Comparison of ENCODE assay signal across 18 cellular contexts in the genomic region with DNA sequence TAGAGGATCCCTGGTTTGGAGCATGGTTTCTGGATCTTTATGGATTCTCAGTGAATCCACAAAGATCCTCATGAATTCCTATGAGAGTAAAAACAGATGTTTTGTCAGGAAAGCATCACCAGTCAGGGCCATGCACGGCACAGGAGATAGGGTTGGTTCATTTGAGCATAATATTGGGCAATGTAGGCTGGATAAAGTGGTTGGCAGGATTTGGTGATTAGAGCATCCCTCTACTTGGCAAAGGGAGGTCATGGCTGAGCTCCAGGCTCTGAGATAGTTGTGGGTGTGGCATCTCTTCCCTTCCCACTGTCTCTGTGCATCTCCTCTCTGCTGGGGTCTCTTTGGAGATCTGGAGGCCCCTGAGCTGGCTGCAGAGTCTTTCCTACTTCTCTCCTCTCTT.
DNase-seq lines count a peak whose midpoint lies in the region; ATAC-seq and TF ChIP-seq lines count a peak whose summit lies in the region.
"Had no signal": no experiment of that assay in that cellular context is flagged by ENCODE, and none has a peak within 500 bp of the region (broad histone marks: within the 10 kb centered on the region; RNA-seq: fewer than 3 reads in every experiment).

No MANE protein-coding gene starts in this region.

- H3K27ac ChIP-seq in cingulate gyrus (ENCODE audit: low read depth, low read length) (peak overlapping the region; percentile 86), heart right ventricle (no peak overlapping the region)

- H3K36me3 Mint-ChIP-seq in activated CD8-positive, alpha-beta T cell treated with anti-CD3 and anti-CD28 coated beads, Interleukin-2, amount 10 ng/mL, durations not matched to agents 7 days and 5 days (ENCODE audit: low read depth) = no peaks in the 10 kb centered on the region
- H3K36me3 Mint-ChIP-seq: CD14-positive monocyte had no signal

- CTCF ChIA-PET in activated CD8-positive, alpha-beta T cell treated with anti-CD3 and anti-CD28 coated beads, Interleukin-2, amount 10 ng/mL, durations not matched to agents 7 days and 5 days (lab: Charles Lee) = no interaction called here

- no peaks in the 10 kb centered on the region for H3K4me1 Mint-ChIP-seq in activated CD8-positive, alpha-beta T cell treated with anti-CD3 and anti-CD28 coated beads, Interleukin-2, amount 10 ng/mL, durations not matched to agents 7 days and 5 days (ENCODE audit: low read depth)

- 69 to 86% methylated on average over 1 of the region's 1 CpG for WGBS in heart right ventricle, 2 donors

- DNase-seq in AG09319 (ENCODE audit: extremely low read depth, low read depth) (peak; percentile 4), MG63 (peak; percentile 15), left lobe of liver (ENCODE audit: low spot score) (no peak), heart right ventricle (no peak)
- DNase-seq in activated CD4-positive, alpha-beta T cell treated with anti-CD3 and anti-CD28 coated beads, Interleukin-2, amount 50 U/mL, for 4 hours = no peak
- no peak for DNase-seq in activated CD8-positive, alpha-beta T cell treated with anti-CD3 and anti-CD28 coated beads, Interleukin-2, amount 10 ng/mL, durations not matched to agents 7 days and 5 days
- DNase-seq: DMS79 treated with DMSO at 0.1 percent for 48 hours, NCI-H1105, NCI-H510A treated with DMSO at 0.1 percent for 48 hours, NCI-H774, OCI-M1, SHP77 treated with DMSO at 0.1 percent for 48 hours, SK-N-SH had no signal

- no peaks in the 10 kb centered on the region for H3K9me3 Mint-ChIP-seq in activated CD8-positive, alpha-beta T cell treated with anti-CD3 and anti-CD28 coated beads, Interleukin-2, amount 10 ng/mL, durations not matched to agents 7 days and 5 days (ENCODE audit: insufficient read depth)
- H3K9me3 Mint-ChIP-seq: GM23338 had no signal

- H3K27me3 ChIP-seq in MG63 (no peaks in the 10 kb centered on the region), heart right ventricle (peaks cover 0 to 5% (median 0%) of the 10 kb centered on the region in 7 donors)

- intact Hi-C loops in heart right ventricle (cut with DNase I) = loop anchor here in 1 of 10 donors (5.0 kb wide), 1 partner anchor 1000 kb away; no protein-coding TSS in a partner anchor

- peak; percentile 43 for ATAC-seq in left lobe of liver
- ATAC-seq in activated CD8-positive, alpha-beta T cell treated with anti-CD3 and anti-CD28 coated beads, Interleukin-2, amount 10 ng/mL, durations not matched to agents 7 days and 5 days = no peak
- no peak for ATAC-seq in heart right ventricle
- no peak for ATAC-seq in HG02798 (IDR thresholded peaks at IDR 0.05; ENCODE audit: poor library complexity, unreplicated experiment)
- ATAC-seq: GM23338, HCT116 had no signal

- H3K9me3 ChIP-seq in MG63 (no peaks in the 10 kb centered on the region), heart right ventricle (no peaks in the 10 kb centered on the region)
- H3K9me3 ChIP-seq: SK-N-SH had no signal

- H3K27ac Mint-ChIP-seq in activated CD8-positive, alpha-beta T cell treated with anti-CD3 and anti-CD28 coated beads, Interleukin-2, amount 10 ng/mL, durations not matched to agents 7 days and 5 days = no peak overlapping the region
- H3K27ac Mint-ChIP-seq: GM23338 had no signal

- H3K4me3 ChIP-seq in MG63 (no peak overlapping the region), heart right ventricle (no peak overlapping the region)
- H3K4me3 ChIP-seq: GM23338 had no signal

- peaks cover 4% of the 10 kb centered on the region for H3K27me3 Mint-ChIP-seq in activated CD8-positive, alpha-beta T cell treated with anti-CD3 and anti-CD28 coated beads, Interleukin-2, amount 10 ng/mL, durations not matched to agents 7 days and 5 days (ENCODE audit: low read depth)

- peaks cover 0 to 18% (median 0%) of the 10 kb centered on the region in 9 donors for H3K4me1 ChIP-seq in heart right ventricle

- H3K4me3 Mint-ChIP-seq in activated CD8-positive, alpha-beta T cell treated with anti-CD3 and anti-CD28 coated beads, Interleukin-2, amount 10 ng/mL, durations not matched to agents 7 days and 5 days = no peak overlapping the region
- H3K4me3 Mint-ChIP-seq: CD14-positive monocyte, GM23338 had no signal

- no peaks in the 10 kb centered on the region for H3K36me3 ChIP-seq in MG63
- H3K36me3 ChIP-seq in heart right ventricle = no peaks in the 10 kb centered on the region

- POLR2A ChIA-PET in activated CD8-positive, alpha-beta T cell treated with anti-CD3 and anti-CD28 coated beads, Interleukin-2, amount 10 ng/mL, durations not matched to agents 7 days and 5 days (lab: Charles Lee) = no interaction called here

- no peak for TF ChIP-seq CTCF in AG09319 (IDR thresholded peaks at IDR 0.05; ENCODE audit: low read depth, low read length)
- TF ChIP-seq CTCF in heart right ventricle (IDR thresholded peaks at IDR 0.05) = no peak

Comparison
In these comparisons a context has a peak if more than half of its experiments do, and no peak if none do; other contexts are left out.
1. DNase-seq: peak in AG09319 (single experiment) and MG63 (single experiment); none in left lobe of liver (single experiment), activated CD4-positive, alpha-beta T cell treated with anti-CD3 and anti-CD28 coated beads, Interleukin-2, amount 50 U/mL, for 4 hours (0 of 2), activated CD8-positive, alpha-beta T cell treated with anti-CD3 and anti-CD28 coated beads, Interleukin-2, amount 10 ng/mL, durations not matched to agents 7 days and 5 days (single experiment) and heart right ventricle (0 of 2).